ENCODE assay signal across 22 cellular contexts in genomic region chr5:76867027-76867426, GRCh38. TPM values are rescaled to one million over a fixed set of nuclear protein-coding genes. Genes with fewer than 3 reads are reported as not detected.
"Had no signal": no experiment of that assay in that cellular context is flagged by ENCODE, and none has a peak within 500 bp of the region (broad histone marks: within the 10 kb centered on the region; RNA-seq: fewer than 3 reads in every experiment).

No MANE protein-coding gene starts in this region.

- DNase-seq: activated CD4-positive, alpha-beta memory T cell treated with anti-CD3 and anti-CD28 coated beads, Interleukin-2, amount 10 ng/mL, durations not matched to agents 7 days and 5 days; activated CD4-positive, alpha-beta T cell treated with anti-CD3 and anti-CD28 coated beads for 36 hours; activated effector memory CD4-positive, alpha-beta T cell treated with Interleukin-2 at 50 U/mL for 16 hours; activated naive CD4-positive, alpha-beta T cell treated with anti-CD3 and anti-CD28 coated beads, Interleukin-2, amount 50 U/mL, for 16 hours; activated T-cell treated with anti-CD3 and anti-CD28 coated beads, Interleukin-2, amount 50 U/mL, for 4 hours; cortex of kidney; effector CD8-positive, alpha-beta T cell; gastrocnemius medialis; heart right ventricle; left cardiac atrium; lower lobe of right lung; spleen; upper lobe of right lung had no signal

- H3K27me3 ChIP-seq: gastrocnemius medialis, heart right ventricle, spleen, upper lobe of right lung had no signal

- H3K4me3 ChIP-seq: gastrocnemius medialis, heart right ventricle, lower lobe of right lung, spleen, thoracic aorta, upper lobe of right lung had no signal

- H3K4me3 Mint-ChIP-seq: activated CD4-positive, alpha-beta memory T cell treated with anti-CD3 and anti-CD28 coated beads, Interleukin-2, amount 10 ng/mL, durations not matched to agents 7 days and 5 days; activated CD4-positive, alpha-beta T cell treated with anti-CD3 and anti-CD28 coated beads for 36 hours; activated T-cell treated with anti-CD3 and anti-CD28 coated beads, Interleukin-2, amount 50 U/mL, for 4 hours; brain; central memory CD8-positive, alpha-beta T cell; mesothelial cell of epicardium; neural crest cell had no signal

- H3K9me3 Mint-ChIP-seq: activated CD4-positive, alpha-beta memory T cell treated with anti-CD3 and anti-CD28 coated beads, Interleukin-2, amount 10 ng/mL, durations not matched to agents 7 days and 5 days; activated T-cell treated with anti-CD3 and anti-CD28 coated beads, Interleukin-2, amount 50 U/mL, for 4 hours; brain; central memory CD8-positive, alpha-beta T cell; mesothelial cell of epicardium; neural crest cell had no signal

- H3K27ac ChIP-seq: gastrocnemius medialis, lower lobe of right lung, spleen, thoracic aorta, upper lobe of right lung had no signal

- ATAC-seq: gastrocnemius medialis, sciatic nerve had no signal

- H3K36me3 Mint-ChIP-seq: brain, mesothelial cell of epicardium had no signal

- H3K27ac Mint-ChIP-seq: activated CD4-positive, alpha-beta memory T cell treated with anti-CD3 and anti-CD28 coated beads, Interleukin-2, amount 10 ng/mL, durations not matched to agents 7 days and 5 days; activated CD4-positive, alpha-beta T cell treated with anti-CD3 and anti-CD28 coated beads for 36 hours; brain; mesothelial cell of epicardium had no signal

- H3K4me1 ChIP-seq: gastrocnemius medialis, lower lobe of right lung, upper lobe of right lung had no signal

- H3K27me3 Mint-ChIP-seq: activated CD4-positive, alpha-beta memory T cell treated with anti-CD3 and anti-CD28 coated beads, Interleukin-2, amount 10 ng/mL, durations not matched to agents 7 days and 5 days; activated CD4-positive, alpha-beta T cell treated with anti-CD3 and anti-CD28 coated beads for 36 hours; brain; central memory CD8-positive, alpha-beta T cell had no signal

- H3K36me3 ChIP-seq: gastrocnemius medialis, heart right ventricle, lower lobe of right lung, spleen, thoracic aorta, upper lobe of right lung had no signal

- H3K9me3 ChIP-seq: gastrocnemius medialis, heart right ventricle, lower lobe of right lung, spleen, thoracic aorta, upper lobe of right lung had no signal

- H3K4me1 Mint-ChIP-seq: activated CD4-positive, alpha-beta memory T cell treated with anti-CD3 and anti-CD28 coated beads, Interleukin-2, amount 10 ng/mL, durations not matched to agents 7 days and 5 days; activated CD4-positive, alpha-beta T cell treated with anti-CD3 and anti-CD28 coated beads for 36 hours; central memory CD8-positive, alpha-beta T cell had no signal

RNA-seq across cellular contexts. Expression of gene S100Z, which starts 17.2 kb away (rescaled TPM):
- total RNA-seq: gastrocnemius medialis, left cardiac atrium, myocyte, neural crest cell, osteocyte, pulmonary artery endothelial cell, thoracic aorta had no signal

RNA-seq across cellular contexts. Expression of gene F2RL1, which starts 48.2 kb away (rescaled TPM):
- total RNA-seq: myocyte had no signal
